ENCODE assay signal across 12 cellular contexts in the genomic region with DNA sequence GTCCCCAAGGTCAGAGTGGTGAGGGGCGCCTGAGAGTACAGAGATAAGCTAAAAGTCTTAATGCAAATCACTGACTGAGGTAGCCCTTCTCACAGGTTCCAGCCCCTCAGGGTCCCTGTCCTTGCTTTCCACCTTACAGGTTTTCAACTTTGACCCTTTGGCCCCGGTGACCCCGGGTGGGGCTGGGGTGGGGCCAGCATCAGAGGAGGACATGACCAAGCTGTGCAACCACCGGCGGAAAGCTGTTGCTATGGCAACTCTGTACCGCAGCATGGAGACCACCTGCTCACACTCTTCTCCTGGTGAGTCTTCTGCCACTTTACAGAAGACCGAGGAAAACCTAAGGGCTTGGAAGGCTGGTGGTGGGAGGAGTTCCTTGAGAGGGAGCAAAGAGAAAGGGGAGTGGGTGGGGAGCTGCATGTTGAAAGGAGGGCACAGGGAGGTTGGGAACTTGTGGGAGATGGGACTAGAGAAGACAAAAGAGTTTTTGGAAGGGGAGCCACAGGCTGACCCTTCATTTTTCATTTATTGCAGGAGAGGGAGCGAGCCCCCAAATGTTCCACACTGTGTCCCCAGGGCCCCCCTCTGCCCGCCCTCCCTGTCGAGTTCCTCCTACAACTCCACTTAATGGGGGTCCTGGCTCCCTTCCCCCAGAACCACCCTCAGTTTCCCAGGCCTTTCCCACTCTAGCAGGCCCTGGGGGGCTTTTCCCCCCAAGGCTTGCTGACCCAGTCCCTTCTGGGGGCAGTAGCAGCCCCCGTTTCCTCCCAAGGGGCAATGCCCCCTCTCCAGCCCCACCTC. TPM values are rescaled to one million over a fixed set of nuclear protein-coding genes. Genes with fewer than 3 reads are reported as not detected.
DNase-seq lines count a peak whose midpoint lies in the region; ATAC-seq and TF ChIP-seq lines count a peak whose summit lies in the region.
"Had no signal": no experiment of that assay in that cellular context is flagged by ENCODE, and none has a peak within 500 bp of the region (broad histone marks: within the 10 kb centered on the region; RNA-seq: fewer than 3 reads in every experiment).

No MANE protein-coding gene starts in this region.

- DNase-seq in SK-N-SH (no peak), activated B cell treated with CpG ODN at 0.5 μM for 24 hours (no peak), glutamatergic neuron (peak; percentile 58), upper lobe of right lung (no peak), GM19240 (ENCODE audit: insufficient read length, low spot score) (no peak), MV-4-11 (lab: John Stamatoyannopoulos, UW) (no peak)
- DNase-seq: cortex of kidney, NCI-H446 had no signal

- H3K4me3 ChIP-seq in SK-N-SH (ENCODE audit: low read depth in 2 of 2, low read length in 1 of 2) (peak overlapping the region in 1 of 2 experiments; percentile 10; a peak in 1 of 4 replicates), stomach smooth muscle (ENCODE audit: low read length in 2 of 2) (peak overlapping the region in 1 of 2 donors; percentile 86), upper lobe of right lung (no peak overlapping the region)

- H3K27me3 ChIP-seq in SK-N-SH (ENCODE audit: insufficient read depth) (no peaks in the 10 kb centered on the region), stomach smooth muscle (ENCODE audit: control insufficient read depth in 1 of 2, insufficient read depth in 2 of 2, low read length in 2 of 2) (no peaks in the 10 kb centered on the region), upper lobe of right lung (no peaks in the 10 kb centered on the region)

- peaks cover 31% of the 10 kb centered on the region for H3K79me2 ChIP-seq in SK-N-SH (ENCODE audit: insufficient read depth)

- H3K4me3 Mint-ChIP-seq in activated B cell treated with CpG ODN at 0.5 μM for 24 hours (peak overlapping the region; percentile 92), glutamatergic neuron (ENCODE audit: unreplicated experiment) (peak overlapping the region; percentile 90)

- 55% methylated on average over 10 of the region's 11 CpGs for WGBS in SK-N-SH (ENCODE audit: low lambda C conversion rate)

- H3K4me1 Mint-ChIP-seq in activated B cell treated with CpG ODN at 0.5 μM for 24 hours (peaks cover 39% of the 10 kb centered on the region), glutamatergic neuron (ENCODE audit: low read depth, unreplicated experiment) (peaks cover 26% of the 10 kb centered on the region)

- H3K27ac ChIP-seq in SK-N-SH (ENCODE audit: low read depth in 2 of 2, low read length in 1 of 2) (peak overlapping the region in 1 of 2 experiments; percentile 81; a peak in 1 of 4 replicates), stomach smooth muscle (ENCODE audit: low read length) (peak overlapping the region; percentile 85), upper lobe of right lung (no peak overlapping the region)

- H2AFZ ChIP-seq in SK-N-SH (ENCODE audit: low read depth), result no peak overlapping the region

- H3K36me3 ChIP-seq in SK-N-SH (replicated peaks in 1 of 2; ENCODE audit: control insufficient read depth in 1 of 2, insufficient read depth in 2 of 2, low read length in 1 of 2) (peaks cover 19 to 56% of the 10 kb centered on the region in 2 experiments), stomach smooth muscle (ENCODE audit: control insufficient read depth in 2 of 2, insufficient read depth in 2 of 2, low read length in 2 of 2) (peaks cover 24 to 31% of the 10 kb centered on the region in 2 donors), upper lobe of right lung (peaks cover 59% of the 10 kb centered on the region)

- H3K27me3 Mint-ChIP-seq in activated B cell treated with CpG ODN at 0.5 μM for 24 hours, result no peaks in the 10 kb centered on the region
- peaks cover 37% of the 10 kb centered on the region for H3K27me3 Mint-ChIP-seq in glutamatergic neuron (ENCODE audit: unreplicated experiment)

- no peaks in the 10 kb centered on the region for H3K9me2 ChIP-seq in SK-N-SH

- ATAC-seq in SK-N-SH treated with all-trans-retinoic acid at 6 μM for 48 hours (no peak), activated B cell treated with CpG ODN at 0.5 μM for 24 hours (ENCODE audit: low read depth) (no peak), upper lobe of right lung (no peak)
- ATAC-seq: activated CD4-positive, CD25-positive, alpha-beta regulatory T cell treated with anti-CD3 and anti-CD28 coated beads, Interleukin-2, amount 50 U/mL, for 24 hours; left colon had no signal

- POLR2A ChIA-PET in SK-N-SH (lab: Yijun Ruan, JAX) (interaction anchor here (0.7 to 1.8 kb wide), 2 partner anchors 7 to 11 kb away, joined by 3 to 8 read pairs; no protein-coding TSS in a partner anchor), activated B cell treated with CpG ODN at 0.5 μM for 24 hours (lab: Charles Lee) (interaction anchor here (2.1 to 2.2 kb wide), 2 partner anchors 21 to 45 kb away, joined by 10 to 18 read pairs; partner anchors contain the start of genes ARHGAP9 and DCTN2)

- no peaks in the 10 kb centered on the region for H3K9me3 ChIP-seq in SK-N-SH
- no peaks in the 10 kb centered on the region for H3K9me3 ChIP-seq in stomach smooth muscle (ENCODE audit: control insufficient read depth in 2 of 2, low read length in 2 of 2)
- H3K9me3 ChIP-seq in upper lobe of right lung, result no peaks in the 10 kb centered on the region

- H3K36me3 Mint-ChIP-seq in activated B cell treated with CpG ODN at 0.5 μM for 24 hours (ENCODE audit: low read depth) (peaks cover 56% of the 10 kb centered on the region), glutamatergic neuron (ENCODE audit: unreplicated experiment) (no peaks in the 10 kb centered on the region)

- peaks cover 9% of the 10 kb centered on the region; the same call in 1 of the 2 replicates for H4K20me1 ChIP-seq in SK-N-SH (ENCODE audit: insufficient read depth)

- H3F3A ChIP-seq in SK-N-SH (replicated peaks; ENCODE audit: insufficient read depth), result peaks cover 24% of the 10 kb centered on the region

- H3K4me1 ChIP-seq in SK-N-SH (ENCODE audit: control insufficient read depth in 1 of 2, insufficient read depth in 2 of 2, low read depth in 1 of 2, low read length in 1 of 2) (peaks cover 19 to 34% of the 10 kb centered on the region in 2 experiments), stomach smooth muscle (ENCODE audit: control insufficient read depth, insufficient read depth, low read length) (peaks cover 43% of the 10 kb centered on the region), upper lobe of right lung (peaks cover 32% of the 10 kb centered on the region)

- TF ChIP-seq EP300 in SK-N-SH (IDR thresholded peaks at IDR 0.05; ENCODE audit: borderline replicate concordance in 1 of 2, low read depth in 1 of 2, low read length in 1 of 2), result no peak

- CTCF ChIA-PET in SK-N-SH (lab: Yijun Ruan, JAX) (interaction anchor here (0.8 to 2.2 kb wide), 6 partner anchors 9 to 211 kb away, joined by 3 to 9 read pairs (median 6); partner anchors contain the start of gene B4GALNT1), activated B cell treated with CpG ODN at 0.5 μM for 24 hours (lab: Charles Lee) (interaction anchor here (1.0 kb wide), 1 partner anchor 49 kb away, joined by 3 read pairs; no protein-coding TSS in a partner anchor)

- peak overlapping the region; percentile 86 for H3K27ac Mint-ChIP-seq in activated B cell treated with CpG ODN at 0.5 μM for 24 hours
- H3K27ac Mint-ChIP-seq in glutamatergic neuron (ENCODE audit: unreplicated experiment), result peak overlapping the region; percentile 88

- H3K9ac ChIP-seq in SK-N-SH, result no peak overlapping the region
- peak overlapping the region in 1 of 2 donors; percentile 69 for H3K9ac ChIP-seq in stomach smooth muscle (ENCODE audit: low read length in 2 of 2)

- TF ChIP-seq RAD21 in SK-N-SH (IDR thresholded peaks at IDR 0.05; ENCODE audit: low read length), result no peak

- intact Hi-C loops in activated B cell treated with CpG ODN at 0.5 μM for 24 hours (cut with micrococcal nuclease) (loop anchor here (5.0 kb wide), 2 partner anchors 1408 to 1698 kb away; partner anchors contain the start of genes DNAJC14, RPL41 and ZC3H10), upper lobe of right lung (cut with DNase I) (no loop called here)

- H3K9me3 Mint-ChIP-seq in activated B cell treated with CpG ODN at 0.5 μM for 24 hours (no peaks in the 10 kb centered on the region), glutamatergic neuron (ENCODE audit: unreplicated experiment) (peaks cover 34% of the 10 kb centered on the region)

- H3K4me2 ChIP-seq in SK-N-SH, result peak overlapping the region; percentile 94; the same call in 1 of the 2 replicates

- TF ChIP-seq CTCF in SK-N-SH (IDR thresholded peaks at IDR 0.05) (no peak), activated B cell treated with CpG ODN at 0.5 μM for 24 hours (IDR thresholded peaks at IDR 0.05) (no peak), glutamatergic neuron (IDR thresholded peaks at IDR 0.05; ENCODE audit: partially characterized antibody, unreplicated experiment) (no peak), upper lobe of right lung (IDR thresholded peaks at IDR 0.05) (no peak)

RNA-seq across cellular contexts. Expression of gene MBD6, which starts 2.4 kb away (rescaled TPM):
- 3.6 and 8.6 TPM in 2 replicates for polyA plus RNA-seq in SK-N-SH (2012; rRNA removed)
- 3.1 and 6.8 TPM in 2 replicates for polyA plus RNA-seq in SK-N-SH (2012; cell fraction: cytosol; rRNA removed)
- polyA plus RNA-seq in SK-N-SH (2012; cell fraction: nucleus; rRNA removed), result 25.4 TPM in 2 replicates
- total RNA-seq in activated B cell treated with CpG ODN at 0.5 μM for 24 hours, result 96.0 and 105 TPM in 2 replicates
- total RNA-seq in glutamatergic neuron (ENCODE audit: unreplicated experiment), result 108 TPM
- 85.8 TPM for total RNA-seq in upper lobe of right lung

RNA-seq across cellular contexts. Expression of gene DDIT3, which starts 4.7 kb away (rescaled TPM):
- polyA plus RNA-seq in SK-N-SH (2012; rRNA removed), result 26.3 and 36.5 TPM in 2 replicates
- 21.4 and 22.5 TPM in 2 replicates for polyA plus RNA-seq in SK-N-SH (2012; cell fraction: cytosol; rRNA removed)
- polyA plus RNA-seq in SK-N-SH (2012; cell fraction: nucleus; rRNA removed), result 82.2 and 97.2 TPM in 2 replicates
- total RNA-seq in activated B cell treated with CpG ODN at 0.5 μM for 24 hours (30.5 and 34.3 TPM in 2 replicates), glutamatergic neuron (ENCODE audit: unreplicated experiment) (70.9 TPM), upper lobe of right lung (47.3 TPM)

RNA-seq across cellular contexts. Expression of gene DCTN2, which starts 22.0 kb away (rescaled TPM):
- 122 and 139 TPM in 2 replicates for polyA plus RNA-seq in SK-N-SH (2012; rRNA removed)
- 120 and 135 TPM in 2 replicates for polyA plus RNA-seq in SK-N-SH (2012; cell fraction: cytosol; rRNA removed)
- polyA plus RNA-seq in SK-N-SH (2012; cell fraction: nucleus; rRNA removed), result 165 and 176 TPM in 2 replicates
- total RNA-seq in activated B cell treated with CpG ODN at 0.5 μM for 24 hours (83.3 and 91.8 TPM in 2 replicates), glutamatergic neuron (ENCODE audit: unreplicated experiment) (484 TPM), upper lobe of right lung (90.7 TPM)

RNA-seq across cellular contexts. Expression of gene KIF5A, which starts 24.8 kb away (rescaled TPM):
- polyA plus RNA-seq in SK-N-SH (2012; rRNA removed), result 6.2 and 8.9 TPM in 2 replicates
- 2.8 and 3.8 TPM in 2 replicates for polyA plus RNA-seq in SK-N-SH (2012; cell fraction: cytosol; rRNA removed)
- polyA plus RNA-seq in SK-N-SH (2012; cell fraction: nucleus; rRNA removed), result 32.0 and 36.4 TPM in 2 replicates
- 0.13 and 0.15 TPM in 2 replicates for total RNA-seq in activated B cell treated with CpG ODN at 0.5 μM for 24 hours
- total RNA-seq in glutamatergic neuron (ENCODE audit: unreplicated experiment), result 314 TPM
- 0.14 TPM for total RNA-seq in upper lobe of right lung

RNA-seq across cellular contexts. Expression of gene MARS1, which starts 37.1 kb away (rescaled TPM):
- 158 and 193 TPM in 2 replicates for polyA plus RNA-seq in SK-N-SH (2012; rRNA removed)
- polyA plus RNA-seq in SK-N-SH (2012; cell fraction: cytosol; rRNA removed), result 85.9 and 105 TPM in 2 replicates
- 685 and 718 TPM in 2 replicates for polyA plus RNA-seq in SK-N-SH (2012; cell fraction: nucleus; rRNA removed)
- total RNA-seq in activated B cell treated with CpG ODN at 0.5 μM for 24 hours (368 and 425 TPM in 2 replicates), glutamatergic neuron (ENCODE audit: unreplicated experiment) (870 TPM), upper lobe of right lung (141 TPM)
